Comparison of ENCODE assay signal across 8 cellular contexts in the genomic region with DNA sequence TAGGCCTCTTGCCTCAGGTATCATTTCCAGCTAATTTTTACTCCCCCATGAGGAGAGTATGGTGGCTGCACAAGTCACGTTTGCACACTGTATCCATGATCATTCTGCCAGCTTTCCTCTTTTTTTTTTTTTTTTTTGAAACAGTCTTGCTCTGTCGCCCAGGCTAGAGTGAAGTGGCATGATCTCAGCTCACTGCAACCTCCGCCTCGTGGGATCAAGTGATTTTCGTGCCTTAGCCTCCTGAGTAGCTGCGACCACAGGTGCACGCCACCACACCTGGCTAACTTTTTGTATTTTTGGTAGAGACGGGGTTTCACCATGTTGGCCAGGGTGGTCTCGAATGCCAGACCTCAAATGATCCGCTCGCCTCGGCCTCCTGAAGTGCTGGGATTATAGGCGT.
DNase-seq lines count a peak whose midpoint lies in the region; ATAC-seq and TF ChIP-seq lines count a peak whose summit lies in the region.
"Not testable (repeated sequence)": the region's sequence is repeated elsewhere in the genome, so short reads cannot be mapped to it uniquely, and the experiment has no call there.

No MANE protein-coding gene starts in this region.

- not testable (repeated sequence) for ATAC-seq in gastroesophageal sphincter

- 75 to 91% methylated on average over 1 to 5 of the region's 13 CpGs for WGBS in gastroesophageal sphincter (ENCODE audit: low coverage in 1 of 2), 2 donors
- WGBS in sigmoid colon, 2 donors = 89 to 92% methylated on average over 13 of the region's 13 CpGs
- 75 to 77% methylated on average over 13 of the region's 13 CpGs for WGBS in thyroid gland, 2 donors

- peaks cover 30% of the 10 kb centered on the region for H3K36me3 ChIP-seq in WERI-Rb-1
- H3K36me3 ChIP-seq in brain microvascular endothelial cell (replicated peaks); gastroesophageal sphincter; right atrium auricular region; sigmoid colon; thyroid gland: not testable (repeated sequence)

- TF ChIP-seq POLR2A in gastroesophageal sphincter (IDR thresholded peaks at IDR 0.05); sigmoid colon (IDR thresholded peaks at IDR 0.05); thyroid gland (IDR thresholded peaks at IDR 0.05): not testable (repeated sequence)

- TF ChIP-seq EP300 in gastroesophageal sphincter (IDR thresholded peaks at IDR 0.05); sigmoid colon (IDR thresholded peaks at IDR 0.05): not testable (repeated sequence)

- peak overlapping the region; percentile 77 for H3K27ac Mint-ChIP-seq in nephron progenitor cell

- H3K9me3 Mint-ChIP-seq in nephron progenitor cell = not testable (repeated sequence)

- not testable (repeated sequence) for TF ChIP-seq CTCF in C4-2B (conservative IDR thresholded peaks at IDR 0.05); WERI-Rb-1 (IDR thresholded peaks at IDR 0.05; ENCODE audit: low read depth, low read length); brain microvascular endothelial cell (IDR thresholded peaks at IDR 0.05; ENCODE audit: low read depth, low read length, missing control alignments); gastroesophageal sphincter (IDR thresholded peaks at IDR 0.05); right atrium auricular region (IDR thresholded peaks at IDR 0.05); nephron progenitor cell (IDR thresholded peaks at IDR 0.05); sigmoid colon (IDR thresholded peaks at IDR 0.05); thyroid gland (IDR thresholded peaks at IDR 0.05)

- not testable (repeated sequence) for DNase-seq in WERI-Rb-1; brain microvascular endothelial cell; right atrium auricular region (ENCODE audit: low spot score); nephron progenitor cell
- DNase-seq in sigmoid colon (peak; percentile 21), thyroid gland (peak; percentile 54 to 63)

- H3K27me3 ChIP-seq in WERI-Rb-1 (ENCODE audit: insufficient read depth, low read depth, severe bottlenecking); brain microvascular endothelial cell (replicated peaks); gastroesophageal sphincter; right atrium auricular region; sigmoid colon; thyroid gland: not testable (repeated sequence)

- H3K4me1 ChIP-seq in gastroesophageal sphincter (peaks cover 0 to 74% (median 36%) of the 10 kb centered on the region in 3 donors), right atrium auricular region (peaks cover 0 to 60% of the 10 kb centered on the region in 2 donors), sigmoid colon (peaks cover 0 to 55% (median 45%) of the 10 kb centered on the region in 4 donors), thyroid gland (peaks cover 82 to 89% of the 10 kb centered on the region in 2 donors)

- H3K4me1 Mint-ChIP-seq in nephron progenitor cell = peaks cover 76% of the 10 kb centered on the region

- not testable (repeated sequence) for H3K9me3 ChIP-seq in WERI-Rb-1 (ENCODE audit: severe bottlenecking); gastroesophageal sphincter; right atrium auricular region; sigmoid colon; thyroid gland

- not testable (repeated sequence) for H3K27me3 Mint-ChIP-seq in nephron progenitor cell (ENCODE audit: low read depth, poor library complexity)

- H3K36me3 Mint-ChIP-seq in nephron progenitor cell (ENCODE audit: low read depth) = peaks cover 85% of the 10 kb centered on the region

- in situ Hi-C loops in brain microvascular endothelial cell (cut with HindIII; ENCODE audit: low pct_ligation_motif_present, low sequenced_read_pairs) = not testable (repeated sequence)

- H3K4me3 Mint-ChIP-seq in nephron progenitor cell = not testable (repeated sequence)

- intact Hi-C loops in sigmoid colon (cut with DNase I) = not testable (repeated sequence)
- intact Hi-C loops in thyroid gland (cut with DNase I) = loop anchor here (10.0 kb wide), 1 partner anchor 72 kb away; no protein-coding TSS in a partner anchor

- not testable (repeated sequence) for H3K4me3 ChIP-seq in WERI-Rb-1 (ENCODE audit: low read depth, low read length); brain microvascular endothelial cell (ENCODE audit: low read depth, low read length); gastroesophageal sphincter; right atrium auricular region; sigmoid colon; thyroid gland (replicated peaks in 1 of 3)

- H3K27ac ChIP-seq in C4-2B (peak overlapping the region; percentile 91), WERI-Rb-1 (peak overlapping the region; percentile 65), brain microvascular endothelial cell (peak overlapping the region; percentile 98), gastroesophageal sphincter (peak overlapping the region in 3 of 4 donors; percentile 50 to 86 (median 85)), right atrium auricular region (peak overlapping the region; percentile 83 to 89), sigmoid colon (peak overlapping the region in 1 of 4 donors; percentile 37), thyroid gland (peak overlapping the region; percentile 88 to 94 (median 90))
